In the genomic region with DNA sequence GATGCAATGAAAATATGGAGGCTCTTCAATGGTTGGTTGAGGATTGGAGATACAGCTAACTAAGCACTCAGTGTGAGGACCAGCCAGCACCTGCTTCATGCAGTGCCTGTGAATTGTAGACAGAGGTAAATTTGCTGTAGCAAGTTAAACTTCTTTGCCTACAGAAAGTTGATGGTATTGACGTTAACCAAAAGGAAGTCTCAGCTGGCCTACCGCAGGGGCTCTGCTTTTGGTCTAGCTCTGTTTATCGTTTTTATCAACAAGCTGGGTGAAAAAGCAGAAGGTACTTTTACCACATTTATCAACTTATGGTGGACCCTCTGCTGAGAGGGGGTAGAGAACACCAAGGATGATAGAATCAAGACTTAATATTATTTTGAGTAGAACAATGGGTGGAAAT, we compare ENCODE assay signal across 23 cellular contexts. TPM values are rescaled to one million over a fixed set of nuclear protein-coding genes. Genes with fewer than 3 reads are reported as not detected.
DNase-seq lines count a peak whose midpoint lies in the region; ATAC-seq, FAIRE-seq and TF ChIP-seq lines count a peak whose summit lies in the region.
"Had no signal": no experiment of that assay in that cellular context is flagged by ENCODE, and none has a peak within 500 bp of the region (broad histone marks: within the 10 kb centered on the region; RNA-seq: fewer than 3 reads in every experiment).

No MANE protein-coding gene starts in this region.

- H3K4me1 Mint-ChIP-seq in activated CD4-positive, alpha-beta memory T cell treated with anti-CD3 and anti-CD28 coated beads, Interleukin-2, amount 10 ng/mL, durations not matched to agents 7 days and 5 days, result peaks cover 52% of the 10 kb centered on the region
- peaks cover 46% of the 10 kb centered on the region for H3K4me1 Mint-ChIP-seq in activated CD4-positive, alpha-beta memory T cell treated with anti-CD3 and anti-CD28 coated beads for 36 hours (ENCODE audit: low read depth)
- H3K4me1 Mint-ChIP-seq in naive B cell, result peaks cover 18 to 46% (median 28%) of the 10 kb centered on the region in 3 donors

- H3K4me1 ChIP-seq in A673 (ENCODE audit: insufficient read depth, low read length, poor library complexity, severe bottlenecking), result peaks cover 5% of the 10 kb centered on the region
- H3K4me1 ChIP-seq: gastroesophageal sphincter, uterus had no signal

- intact Hi-C loops in activated CD4-positive, alpha-beta memory T cell treated with anti-CD3 and anti-CD28 coated beads for 36 hours (cut with micrococcal nuclease), result no loop called here
- intact Hi-C loops in A673 (cut with micrococcal nuclease; ENCODE audit: unreplicated experiment), result no loop called here

- H3K9me3 Mint-ChIP-seq in activated CD4-positive, alpha-beta memory T cell treated with anti-CD3 and anti-CD28 coated beads, Interleukin-2, amount 10 ng/mL, durations not matched to agents 7 days and 5 days, result no peaks in the 10 kb centered on the region
- H3K9me3 Mint-ChIP-seq in activated CD4-positive, alpha-beta memory T cell treated with anti-CD3 and anti-CD28 coated beads for 36 hours, result no peaks in the 10 kb centered on the region
- no peaks in the 10 kb centered on the region for H3K9me3 Mint-ChIP-seq in naive B cell
- H3K9me3 Mint-ChIP-seq: CD4-positive, CD25-positive, alpha-beta regulatory T cell; T-cell had no signal

- H3K36me3 Mint-ChIP-seq in activated CD4-positive, alpha-beta memory T cell treated with anti-CD3 and anti-CD28 coated beads, Interleukin-2, amount 10 ng/mL, durations not matched to agents 7 days and 5 days (ENCODE audit: low read depth), result peaks cover 57% of the 10 kb centered on the region
- H3K36me3 Mint-ChIP-seq in activated CD4-positive, alpha-beta memory T cell treated with anti-CD3 and anti-CD28 coated beads for 36 hours, result peaks cover 30% of the 10 kb centered on the region
- H3K36me3 Mint-ChIP-seq in naive B cell, result no peaks in the 10 kb centered on the region
- H3K36me3 Mint-ChIP-seq: CD4-positive, CD25-positive, alpha-beta regulatory T cell had no signal

- peak overlapping the region; percentile 23 for H3K27ac Mint-ChIP-seq in activated CD4-positive, alpha-beta memory T cell treated with anti-CD3 and anti-CD28 coated beads, Interleukin-2, amount 10 ng/mL, durations not matched to agents 7 days and 5 days
- no peak overlapping the region for H3K27ac Mint-ChIP-seq in activated CD4-positive, alpha-beta memory T cell treated with anti-CD3 and anti-CD28 coated beads for 36 hours
- peak overlapping the region in 4 of 6 donors; percentile 15 to 58 (median 54) for H3K27ac Mint-ChIP-seq in naive B cell

- H3K4me3 Mint-ChIP-seq in activated CD4-positive, alpha-beta memory T cell treated with anti-CD3 and anti-CD28 coated beads, Interleukin-2, amount 10 ng/mL, durations not matched to agents 7 days and 5 days, result no peak overlapping the region
- no peak overlapping the region for H3K4me3 Mint-ChIP-seq in activated CD4-positive, alpha-beta memory T cell treated with anti-CD3 and anti-CD28 coated beads for 36 hours
- H3K4me3 Mint-ChIP-seq in naive B cell, result peak overlapping the region in 2 of 8 donors; percentile 38 to 42
- H3K4me3 Mint-ChIP-seq: CD4-positive, CD25-positive, alpha-beta regulatory T cell; T-cell had no signal

- no peaks in the 10 kb centered on the region for H3K36me3 ChIP-seq in A673 (ENCODE audit: insufficient read depth, low read length, poor library complexity, severe bottlenecking)
- H3K36me3 ChIP-seq: gastroesophageal sphincter, uterus had no signal

- peak; percentile 87 for FAIRE-seq in GM12892 (lab: Jason Lieb, UNC)

- BruUV-seq in A673 (replicated peaks; lab: Mats Ljungman, UMichigan), result no TSS peak

- no peak for TF ChIP-seq POLR2A in GM12892 (IDR thresholded peaks at IDR 0.05; ENCODE audit: low read depth, low read length)

- no peaks in the 10 kb centered on the region for H3K27me3 ChIP-seq in A673 (replicated peaks; ENCODE audit: insufficient read depth, low read depth, low read length, poor library complexity)
- H3K27me3 ChIP-seq: uterus had no signal

- TF ChIP-seq CTCF in A673 (conservative IDR thresholded peaks at IDR 0.05; ENCODE audit: low read depth, low read length), result no peak

- DNase-seq in activated CD4-positive, alpha-beta memory T cell treated with anti-CD3 and anti-CD28 coated beads, Interleukin-2, amount 10 ng/mL, durations not matched to agents 7 days and 5 days, result no peak
- DNase-seq in activated CD4-positive, alpha-beta memory T cell treated with anti-CD3 and anti-CD28 coated beads for 36 hours, result no peak
- DNase-seq in GM12892 (ENCODE audit: insufficient read length) (no peak), RPMI8226 (peak; percentile 23), naive B cell (peak; percentile 11), NCI-H146 treated with DMSO at 0.1 percent for 48 hours (lab: John Stamatoyannopoulos, UW; ENCODE audit: unreplicated experiment) (no peak), A673 (ENCODE audit: low spot score) (no peak)
- no peak for DNase-seq in activated naive CD4-positive, alpha-beta T cell (lab: John Stamatoyannopoulos, UW)
- DNase-seq: activated CD4-positive, alpha-beta T cell treated with anti-CD3 and anti-CD28 coated beads for 4 hours; activated naive CD4-positive, alpha-beta T cell treated with Interleukin-2 at 50 U/mL for 16 hours; CD4-positive, CD25-positive, alpha-beta regulatory T cell; cortex of kidney; DMS 273 treated with DMSO at 0.1 percent for 48 hours; NCI-H1436; NCI-H2171; NCI-H526; occipital lobe; SHP77; stimulated activated CD4-positive, alpha-beta T cell treated with anti-CD3 and anti-CD28 coated beads, Interleukin-1b, Interleukin-23, amount 100 ng/mL, for 48 hours; uterus had no signal

- no peaks in the 10 kb centered on the region for H3K9me3 ChIP-seq in A673 (ENCODE audit: low read depth, low read length, poor library complexity, severe bottlenecking)
- H3K9me3 ChIP-seq: gastroesophageal sphincter, uterus had no signal

- no peak overlapping the region for H3K27ac ChIP-seq in A673 (ENCODE audit: low read depth, low read length, poor library complexity, severe bottlenecking)
- H3K27ac ChIP-seq: gastroesophageal sphincter, skin epidermis, uterus had no signal

- CTCF ChIA-PET in activated CD4-positive, alpha-beta memory T cell treated with anti-CD3 and anti-CD28 coated beads, Interleukin-2, amount 10 ng/mL, durations not matched to agents 7 days and 5 days (lab: Charles Lee), result interaction anchor here (0.8 to 9.7 kb wide), 5 partner anchors 18 to 235 kb away, joined by 3 to 256 read pairs (median 6); no protein-coding TSS in a partner anchor
- CTCF ChIA-PET in activated CD4-positive, alpha-beta memory T cell treated with anti-CD3 and anti-CD28 coated beads for 36 hours (lab: Charles Lee), result interaction anchor here (9.5 kb wide), 1 partner anchor 74 kb away, joined by 273 read pairs; no protein-coding TSS in a partner anchor
- CTCF ChIA-PET in A673 (lab: Charles Lee), result no interaction called here

- no peak overlapping the region for H3K4me3 ChIP-seq in A673 (ENCODE audit: low read depth, low read length, poor library complexity, severe bottlenecking)
- H3K4me3 ChIP-seq: gastroesophageal sphincter, skin epidermis, uterus had no signal

- POLR2A ChIA-PET in activated CD4-positive, alpha-beta memory T cell treated with anti-CD3 and anti-CD28 coated beads, Interleukin-2, amount 10 ng/mL, durations not matched to agents 7 days and 5 days (lab: Charles Lee), result interaction anchor here (0.9 to 2.0 kb wide), 2 partner anchors 10 to 44 kb away, joined by 3 to 4 read pairs; no protein-coding TSS in a partner anchor
- POLR2A ChIA-PET in activated CD4-positive, alpha-beta memory T cell treated with anti-CD3 and anti-CD28 coated beads for 36 hours (lab: Charles Lee), result no interaction called here
- POLR2A ChIA-PET in A673 (lab: Charles Lee; ENCODE audit: low non-redundant PET), result interaction anchor here (0.7 kb wide), 1 partner anchor 185 kb away, joined by 3 read pairs; no protein-coding TSS in a partner anchor

- peak in 1 of 2 donors; percentile 45 for ATAC-seq in naive B cell (ENCODE audit: low read depth in 2 of 2)
- ATAC-seq: gastroesophageal sphincter, T-cell had no signal

- H3K27me3 Mint-ChIP-seq in activated CD4-positive, alpha-beta memory T cell treated with anti-CD3 and anti-CD28 coated beads, Interleukin-2, amount 10 ng/mL, durations not matched to agents 7 days and 5 days, result no peaks in the 10 kb centered on the region
- H3K27me3 Mint-ChIP-seq in activated CD4-positive, alpha-beta memory T cell treated with anti-CD3 and anti-CD28 coated beads for 36 hours, result no peaks in the 10 kb centered on the region
- H3K27me3 Mint-ChIP-seq in naive B cell, result peaks cover 0 to 14% (median 9%) of the 10 kb centered on the region in 3 donors
- H3K27me3 Mint-ChIP-seq: CD4-positive, CD25-positive, alpha-beta regulatory T cell; T-cell had no signal

RNA-seq across cellular contexts. Expression of gene GRAMD1B, which starts 51.6 kb away (rescaled TPM):
- total RNA-seq in activated CD4-positive, alpha-beta memory T cell treated with anti-CD3 and anti-CD28 coated beads, Interleukin-2, amount 10 ng/mL, durations not matched to agents 7 days and 5 days, result 10 to 100 TPM; 91.6 to 91.8 TPM
- total RNA-seq in activated CD4-positive, alpha-beta memory T cell treated with anti-CD3 and anti-CD28 coated beads for 36 hours, result 10 to 100 TPM; 36.8 to 39.0 TPM
- polyA plus RNA-seq in GM12892 (2012; ENCODE audit: missing spikeins), result 15.5 TPM
- under 1 TPM in 1 of 6 donors, not detected in 5; 0.84 TPM for polyA plus RNA-seq in naive B cell (ENCODE audit: low read depth in 6 of 6)
- total RNA-seq in A673 (2021), result 12.8 and 13.0 TPM in 2 replicates

Comparison
In these comparisons a context has a peak if more than half of its experiments do, and no peak if none do; other contexts are left out.
1. DNase-seq: peak in RPMI8226 (single experiment) and naive B cell (single experiment); none in activated CD4-positive, alpha-beta memory T cell treated with anti-CD3 and anti-CD28 coated beads, Interleukin-2, amount 10 ng/mL, durations not matched to agents 7 days and 5 days (single experiment), activated CD4-positive, alpha-beta memory T cell treated with anti-CD3 and anti-CD28 coated beads for 36 hours (single experiment), GM12892 (single experiment), activated naive CD4-positive, alpha-beta T cell (0 of 4), NCI-H146 treated with DMSO at 0.1 percent for 48 hours (single experiment) and A673 (single experiment).